10 cellular contexts compared by ENCODE assay signal in the genomic region with DNA sequence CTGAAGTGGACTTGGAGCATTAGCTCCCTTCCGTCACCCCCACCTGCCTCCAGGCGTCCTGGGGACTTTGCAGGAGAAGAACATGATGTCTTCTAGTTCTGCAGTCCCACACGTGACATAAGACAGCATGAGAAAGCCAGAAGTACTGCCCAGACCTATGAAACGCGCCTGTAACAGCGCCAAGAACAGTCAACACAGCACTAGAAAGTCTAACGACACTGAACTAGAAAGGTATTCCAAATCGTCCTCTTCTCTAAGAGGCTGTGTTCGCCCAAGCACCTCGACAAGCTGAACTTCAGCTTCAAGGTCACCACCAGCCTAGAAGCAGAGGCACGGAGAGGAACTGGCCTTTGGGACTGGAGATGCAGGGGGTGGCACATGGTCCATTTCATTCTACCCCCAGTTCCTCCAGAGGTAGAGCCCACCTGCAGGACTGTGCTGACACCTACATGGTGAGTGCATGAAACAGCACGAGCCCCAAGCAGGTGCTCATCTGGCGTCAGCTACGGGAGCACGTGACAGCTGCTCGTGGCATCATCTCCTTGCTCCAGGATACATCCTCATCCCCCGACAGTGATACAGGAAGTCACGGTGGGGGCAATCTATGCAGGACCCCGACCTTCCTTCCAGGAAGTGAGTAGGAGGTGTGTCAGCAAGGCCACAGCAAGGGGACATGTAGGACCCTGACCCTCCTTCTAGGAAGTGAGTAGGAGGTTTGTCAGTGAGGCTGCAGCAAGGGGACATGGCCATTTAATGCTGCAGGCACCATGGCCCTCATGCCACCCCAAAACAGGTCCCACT. TPM values are rescaled to one million over a fixed set of nuclear protein-coding genes. Genes with fewer than 3 reads are reported as not detected.
DNase-seq lines count a peak whose midpoint lies in the region; ATAC-seq lines count a peak whose summit lies in the region.
"Had no signal": no experiment of that assay in that cellular context is flagged by ENCODE, and none has a peak within 500 bp of the region (broad histone marks: within the 10 kb centered on the region; RNA-seq: fewer than 3 reads in every experiment).

No MANE protein-coding gene starts in this region.

- intact Hi-C loops in sciatic nerve (cut with DNase I) = no loop called here

- ATAC-seq in sciatic nerve = no peak
- ATAC-seq in GM18517 (IDR thresholded peaks at IDR 0.05; ENCODE audit: unreplicated experiment) = no peak
- no peak for ATAC-seq in GM19023 (IDR thresholded peaks at IDR 0.05; ENCODE audit: unreplicated experiment)
- ATAC-seq: A549 had no signal

- peak; percentile 37 for DNase-seq in DMS153 (lab: John Stamatoyannopoulos, UW)
- no peak for DNase-seq in DMS153 treated with DMSO at 0.1 percent for 48 hours (lab: John Stamatoyannopoulos, UW; ENCODE audit: unreplicated experiment)
- DNase-seq in SW480 (ENCODE audit: low spot score) = peak; percentile 3
- peak; percentile 17 for DNase-seq in dermis blood vessel endothelial cell
- DNase-seq in sciatic nerve (ENCODE audit: low spot score) = peak; percentile 52
- DNase-seq in glomerular visceral epithelial cell (ENCODE audit: extremely low spot score) = no peak
- DNase-seq: NCI-H1105 treated with DMSO at 0.1 percent for 48 hours had no signal

RNA-seq across cellular contexts. Expression of a gene that starts 3.7 kb away (rescaled TPM):
- 17.4 and 25.2 TPM in 2 replicates for total RNA-seq in dermis blood vessel endothelial cell
- total RNA-seq in sciatic nerve = 99.5 TPM

Comparison
In these comparisons a context has a peak if more than half of its experiments do, and no peak if none do; other contexts are left out.
1. DNase-seq: peak in DMS153 (single experiment), SW480 (single experiment), dermis blood vessel endothelial cell (single experiment) and sciatic nerve (single experiment); none in DMS153 treated with DMSO at 0.1 percent for 48 hours (single experiment) and glomerular visceral epithelial cell (single experiment).